In genomic region chr11:116379185-116379828, GRCh38 we compare ENCODE assay signal across 11 cellular contexts.
DNase-seq lines count a peak whose midpoint lies in the region; ATAC-seq, FAIRE-seq and TF ChIP-seq lines count a peak whose summit lies in the region.
"Had no signal": no experiment of that assay in that cellular context is flagged by ENCODE, and none has a peak within 500 bp of the region (broad histone marks: within the 10 kb centered on the region; RNA-seq: fewer than 3 reads in every experiment).

No MANE protein-coding gene starts in this region.

- no peak overlapping the region for H3K4me3 ChIP-seq in cardiac muscle cell
- H3K4me3 ChIP-seq in right atrium auricular region, result no peak overlapping the region
- no peak overlapping the region for H3K4me3 ChIP-seq in SJCRH30
- H3K4me3 ChIP-seq: BLaER1 had no signal

- no peak for TF ChIP-seq POLR2A in GM12891 (IDR thresholded peaks at IDR 0.05; ENCODE audit: low read depth, low read length)

- no peaks in the 10 kb centered on the region for H3K27me3 ChIP-seq in cardiac muscle cell
- no peaks in the 10 kb centered on the region for H3K27me3 ChIP-seq in right atrium auricular region
- H3K27me3 ChIP-seq in SJCRH30, result no peaks in the 10 kb centered on the region
- H3K27me3 ChIP-seq: BLaER1 had no signal

- ATAC-seq in GM21360 (IDR thresholded peaks at IDR 0.05; ENCODE audit: unreplicated experiment), result no peak
- no peak for ATAC-seq in HG02970 (IDR thresholded peaks at IDR 0.05; ENCODE audit: low FRiP score, unreplicated experiment)

- FAIRE-seq in GM12891 (lab: Jason Lieb, UNC), result no peak

- H3K27ac ChIP-seq in cardiac muscle cell (no peak overlapping the region), right atrium auricular region (no peak overlapping the region), SJCRH30 (no peak overlapping the region)
- H3K27ac ChIP-seq: BLaER1, epithelial cell of prostate had no signal

- DNase-seq in cardiac muscle cell (ENCODE audit: low read depth in 1 of 2, low spot score in 1 of 2) (peak; percentile 42 to 90), right atrium auricular region (ENCODE audit: low spot score) (no peak), SJCRH30 (peak; percentile 31 to 59), fibroblast of peridontal ligament (ENCODE audit: extremely low read depth) (peak; percentile 0), stromal cell of bone marrow (ENCODE audit: low read depth) (peak; percentile 2), GM12891 (ENCODE audit: insufficient read length, low spot score) (no peak)
- DNase-seq: NCI-H524 treated with DMSO at 0.1 percent for 48 hours had no signal

- H3K9me3 ChIP-seq in cardiac muscle cell (ENCODE audit: low read depth) (no peaks in the 10 kb centered on the region), right atrium auricular region (no peaks in the 10 kb centered on the region), SJCRH30 (replicated peaks) (no peaks in the 10 kb centered on the region)
- H3K9me3 ChIP-seq: BLaER1 had no signal

- H3K4me1 ChIP-seq in cardiac muscle cell (ENCODE audit: low read depth) (peaks cover 41% of the 10 kb centered on the region), right atrium auricular region (no peaks in the 10 kb centered on the region), SJCRH30 (no peaks in the 10 kb centered on the region)
- H3K4me1 ChIP-seq: BLaER1 had no signal

- TF ChIP-seq CTCF in cardiac muscle cell (IDR thresholded peaks at IDR 0.05; ENCODE audit: low read depth, low read length), result no peak
- no peak for TF ChIP-seq CTCF in right atrium auricular region (IDR thresholded peaks at IDR 0.05)

- H3K36me3 ChIP-seq in cardiac muscle cell, result no peaks in the 10 kb centered on the region
- no peaks in the 10 kb centered on the region for H3K36me3 ChIP-seq in right atrium auricular region
- H3K36me3 ChIP-seq in SJCRH30, result no peaks in the 10 kb centered on the region
- H3K36me3 ChIP-seq: BLaER1 had no signal

TF ChIP-seq in GM12891, 5 proteins besides CTCF, POLR2A, EP300 and RAD21:
- no peak for TF ChIP-seq TAF1 (IDR thresholded peaks at IDR 0.05; ENCODE audit: low read depth, low read length)
- no peak for TF ChIP-seq POLR2AphosphoS5 (IDR thresholded peaks at IDR 0.05; ENCODE audit: low read depth, low read length)
- TF ChIP-seq POU2F2 (IDR thresholded peaks at IDR 0.05; ENCODE audit: low read depth, low read length), result no peak
- TF ChIP-seq SPI1 (IDR thresholded peaks at IDR 0.05; ENCODE audit: low read depth, low read length), result no peak
- no peak for TF ChIP-seq PAX5 (IDR thresholded peaks at IDR 0.05; ENCODE audit: insufficient read depth, low read length, severe bottlenecking)

Comparison
In these comparisons a context has a peak if more than half of its experiments do, and no peak if none do; other contexts are left out.
1. DNase-seq: peak in cardiac muscle cell (2 of 2), SJCRH30 (2 of 2), fibroblast of peridontal ligament (single experiment) and stromal cell of bone marrow (single experiment); none in right atrium auricular region (single experiment) and GM12891 (single experiment).